10 cellular contexts compared by ENCODE assay signal in the genomic region with DNA sequence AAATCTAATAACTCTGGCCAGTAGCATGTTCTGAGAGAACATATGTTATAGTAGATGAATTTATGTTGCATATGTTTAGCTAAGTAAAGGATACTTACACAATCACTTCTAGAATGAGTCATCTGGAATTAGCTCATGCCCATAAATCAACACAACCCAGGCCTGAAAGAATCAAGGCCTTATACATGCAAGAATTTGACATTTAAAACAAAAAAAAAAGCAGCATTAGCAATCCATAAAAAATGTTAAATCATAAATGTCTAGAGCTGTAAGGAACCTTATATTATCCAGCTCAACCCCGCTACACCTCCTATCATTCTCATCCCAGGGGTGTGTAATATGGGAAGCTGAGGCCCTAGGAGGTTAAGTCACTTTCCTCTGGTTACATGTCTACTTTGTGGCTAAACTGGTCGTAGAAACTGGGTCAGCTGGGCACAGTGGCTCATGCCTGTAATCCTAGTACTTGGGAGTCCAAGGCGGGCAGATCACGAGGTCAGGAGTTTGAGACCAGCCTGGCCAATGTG.
A peak's percentile ranks its signal among the peaks of the same experiment; 100 is the strongest.
DNase-seq lines count a peak whose midpoint lies in the region; ATAC-seq and TF ChIP-seq lines count a peak whose summit lies in the region.
"Had no signal": no experiment of that assay in that cellular context is flagged by ENCODE, and none has a peak within 500 bp of the region (broad histone marks: within the 10 kb centered on the region; RNA-seq: fewer than 3 reads in every experiment).

No MANE protein-coding gene starts in this region.

- POLR2A ChIA-PET in RWPE1 (lab: Yijun Ruan, JAX; ENCODE audit: low non-redundant PET), result no interaction called here

- ATAC-seq in stimulated activated effector memory CD8-positive, alpha-beta T cell treated with anti-CD3 and anti-CD28 coated beads, Interleukin-12 subunit alpha, Interleukin-12 subunit beta, amount 100 ng/mL, for 72 hours, result peak; percentile 82
- no peak for ATAC-seq in GM18858 (IDR thresholded peaks at IDR 0.05; ENCODE audit: unreplicated experiment)

- DNase-seq in DMS79 treated with DMSO at 0.1 percent for 48 hours (lab: John Stamatoyannopoulos, UW) (peak; percentile 25), DMS79 (lab: John Stamatoyannopoulos, UW) (no peak), RWPE1 (ENCODE audit: low spot score) (peak; percentile 89), fibroblast of gingiva (ENCODE audit: low read depth) (peak; percentile 96)
- DNase-seq in stimulated activated effector memory CD8-positive, alpha-beta T cell treated with anti-CD3 and anti-CD28 coated beads, Interleukin-12 subunit alpha, Interleukin-12 subunit beta, amount 100 ng/mL, for 72 hours (ENCODE audit: low spot score in 2 of 2), result no peak
- no peak for DNase-seq in activated effector memory CD4-positive, alpha-beta T cell treated with Interleukin-2 at 50 U/mL for 16 hours
- DNase-seq in activated T-cell treated with anti-CD3 and anti-CD28 coated beads, Interleukin-2, amount 50 U/mL, for 24 hours, result no peak

- no peak overlapping the region for H3K4me3 Mint-ChIP-seq in stimulated activated effector memory CD8-positive, alpha-beta T cell treated with anti-CD3 and anti-CD28 coated beads, Interleukin-12 subunit alpha, Interleukin-12 subunit beta, amount 100 ng/mL, for 72 hours
- H3K4me3 Mint-ChIP-seq in activated T-cell treated with anti-CD3 and anti-CD28 coated beads, Interleukin-2, amount 50 U/mL, for 24 hours, result no peak overlapping the region
- H3K4me3 Mint-ChIP-seq: activated naive CD8-positive, alpha-beta T cell; B cell had no signal

- CTCF ChIA-PET in RWPE1 (lab: Yijun Ruan, JAX), result interaction anchor here (1.4 kb wide), 1 partner anchor 50 kb away, joined by 6 read pairs; no protein-coding TSS in a partner anchor

- peak overlapping the region; percentile 96 for H3K27ac ChIP-seq in RWPE1

- no peak overlapping the region for H3K27ac Mint-ChIP-seq in stimulated activated effector memory CD8-positive, alpha-beta T cell treated with anti-CD3 and anti-CD28 coated beads, Interleukin-12 subunit alpha, Interleukin-12 subunit beta, amount 100 ng/mL, for 72 hours
- H3K27ac Mint-ChIP-seq in activated T-cell treated with anti-CD3 and anti-CD28 coated beads, Interleukin-2, amount 50 U/mL, for 24 hours, result no peak overlapping the region
- H3K27ac Mint-ChIP-seq: activated naive CD8-positive, alpha-beta T cell; B cell had no signal

- peaks cover 8% of the 10 kb centered on the region for H3K27me3 Mint-ChIP-seq in activated T-cell treated with anti-CD3 and anti-CD28 coated beads, Interleukin-2, amount 50 U/mL, for 24 hours

- H3K9me3 Mint-ChIP-seq in stimulated activated effector memory CD8-positive, alpha-beta T cell treated with anti-CD3 and anti-CD28 coated beads, Interleukin-12 subunit alpha, Interleukin-12 subunit beta, amount 100 ng/mL, for 72 hours, result no peaks in the 10 kb centered on the region
- no peaks in the 10 kb centered on the region for H3K9me3 Mint-ChIP-seq in activated T-cell treated with anti-CD3 and anti-CD28 coated beads, Interleukin-2, amount 50 U/mL, for 24 hours

- peaks cover 56% of the 10 kb centered on the region for H3K4me1 Mint-ChIP-seq in stimulated activated effector memory CD8-positive, alpha-beta T cell treated with anti-CD3 and anti-CD28 coated beads, Interleukin-12 subunit alpha, Interleukin-12 subunit beta, amount 100 ng/mL, for 72 hours
- H3K4me1 Mint-ChIP-seq in activated T-cell treated with anti-CD3 and anti-CD28 coated beads, Interleukin-2, amount 50 U/mL, for 24 hours (ENCODE audit: low read depth), result peaks cover 56% of the 10 kb centered on the region

- no peak for TF ChIP-seq CTCF in RWPE1 (conservative IDR thresholded peaks at IDR 0.05; ENCODE audit: low read depth)

- H3K36me3 Mint-ChIP-seq in stimulated activated effector memory CD8-positive, alpha-beta T cell treated with anti-CD3 and anti-CD28 coated beads, Interleukin-12 subunit alpha, Interleukin-12 subunit beta, amount 100 ng/mL, for 72 hours, result no peaks in the 10 kb centered on the region
- no peaks in the 10 kb centered on the region for H3K36me3 Mint-ChIP-seq in activated T-cell treated with anti-CD3 and anti-CD28 coated beads, Interleukin-2, amount 50 U/mL, for 24 hours (ENCODE audit: low read depth)
- H3K36me3 Mint-ChIP-seq: activated naive CD8-positive, alpha-beta T cell had no signal

Comparison
In these comparisons a context has a peak if more than half of its experiments do, and no peak if none do; other contexts are left out.
1. DNase-seq: peak in DMS79 treated with DMSO at 0.1 percent for 48 hours (single experiment), RWPE1 (single experiment) and fibroblast of gingiva (single experiment); none in DMS79 (single experiment), stimulated activated effector memory CD8-positive, alpha-beta T cell treated with anti-CD3 and anti-CD28 coated beads, Interleukin-12 subunit alpha, Interleukin-12 subunit beta, amount 100 ng/mL, for 72 hours (0 of 2), activated effector memory CD4-positive, alpha-beta T cell treated with Interleukin-2 at 50 U/mL for 16 hours (single experiment) and activated T-cell treated with anti-CD3 and anti-CD28 coated beads, Interleukin-2, amount 50 U/mL, for 24 hours (single experiment).